ENCODE assay signal across 18 cellular contexts in genomic region chr5:157479166-157479565, GRCh38. TPM values are rescaled to one million over a fixed set of nuclear protein-coding genes. Genes with fewer than 3 reads are reported as not detected.
A peak's percentile ranks its signal among the peaks of the same experiment; 100 is the strongest.
DNase-seq lines count a peak whose midpoint lies in the region; ATAC-seq, FAIRE-seq and TF ChIP-seq lines count a peak whose summit lies in the region.
"Had no signal": no experiment of that assay in that cellular context is flagged by ENCODE, and none has a peak within 500 bp of the region (broad histone marks: within the 10 kb centered on the region; RNA-seq: fewer than 3 reads in every experiment).

No MANE protein-coding gene starts in this region.

- peaks cover 10% of the 10 kb centered on the region for H3K4me1 ChIP-seq in CD4-positive, CD25-positive, alpha-beta regulatory T cell (ENCODE audit: control insufficient read depth, insufficient read depth, low read length, poor library complexity, severe bottlenecking)
- H3K4me1 ChIP-seq in GM23338 (ENCODE audit: insufficient read depth) = peaks cover 9% of the 10 kb centered on the region
- H3K4me1 ChIP-seq in astrocyte (ENCODE audit: insufficient read depth, low read length) = peaks cover 41% of the 10 kb centered on the region

- H3K4me3 ChIP-seq in CD4-positive, CD25-positive, alpha-beta regulatory T cell (ENCODE audit: low read depth, low read length) = no peak overlapping the region
- no peak overlapping the region for H3K4me3 ChIP-seq in GM23338
- H3K4me3 ChIP-seq in astrocyte (ENCODE audit: insufficient read depth, low read depth, low read length) = no peak overlapping the region
- H3K4me3 ChIP-seq: dorsolateral prefrontal cortex, tibial nerve had no signal

- H4K20me1 ChIP-seq in GM23338 (replicated peaks; ENCODE audit: insufficient read depth) (no peaks in the 10 kb centered on the region), astrocyte (ENCODE audit: insufficient read depth, low read length) (peaks cover 44% of the 10 kb centered on the region)

- H2AFZ ChIP-seq in GM23338 (no peak overlapping the region), astrocyte (ENCODE audit: low read depth, low read length) (no peak overlapping the region)

- no peaks in the 10 kb centered on the region for H3K9me3 ChIP-seq in CD4-positive, CD25-positive, alpha-beta regulatory T cell (ENCODE audit: control insufficient read depth in 2 of 2, low read length in 2 of 2)
- H3K9me3 ChIP-seq in astrocyte (ENCODE audit: insufficient read depth, low read depth, low read length) = no peaks in the 10 kb centered on the region
- H3K9me3 ChIP-seq: tibial nerve had no signal

- peak in 1 of 3 donors; percentile 40 for DNase-seq in CD4-positive, CD25-positive, alpha-beta regulatory T cell
- DNase-seq in GM23338 (ENCODE audit: low spot score) (no peak), astrocyte (ENCODE audit: low read depth) (no peak), memory B cell (ENCODE audit: low spot score in 2 of 2) (no peak), medulla oblongata (ENCODE audit: extremely low spot score) (no peak), NCI-H82 treated with DMSO at 0.1 percent for 48 hours (lab: John Stamatoyannopoulos, UW; ENCODE audit: unreplicated experiment) (no peak), NCI-H1092 (lab: John Stamatoyannopoulos, UW) (no peak)
- DNase-seq: activated CD4-positive, alpha-beta T cell treated with anti-CD3 and anti-CD28 coated beads for 1 hour; activated effector memory CD4-positive, alpha-beta T cell treated with anti-CD3 and anti-CD28 coated beads, Interleukin-2, amount 50 U/mL, for 16 hours; DND-41; dorsolateral prefrontal cortex; HCEC 1CT; NCI-H1436; NCI-H510A; SW 1271 had no signal

- no peaks in the 10 kb centered on the region for H3K27me3 Mint-ChIP-seq in CD4-positive, CD25-positive, alpha-beta regulatory T cell
- H3K27me3 Mint-ChIP-seq in GM23338 (ENCODE audit: insufficient read depth, low read depth, poor library complexity) (no peaks in the 10 kb centered on the region), astrocyte (ENCODE audit: low read depth, unreplicated experiment) (no peaks in the 10 kb centered on the region), memory B cell (no peaks in the 10 kb centered on the region)

- H3K27ac ChIP-seq in CD4-positive, CD25-positive, alpha-beta regulatory T cell (ENCODE audit: insufficient read depth, low read length, poor library complexity, severe bottlenecking) = no peak overlapping the region
- no peak overlapping the region for H3K27ac ChIP-seq in GM23338 (ENCODE audit: low read depth)
- H3K27ac ChIP-seq in astrocyte (ENCODE audit: low read depth, low read length) = peak overlapping the region; percentile 35

- H3K79me2 ChIP-seq in GM23338 (replicated peaks; ENCODE audit: insufficient read depth) (no peaks in the 10 kb centered on the region), astrocyte (ENCODE audit: insufficient read depth, low read length) (peaks cover 17% of the 10 kb centered on the region)

- H3K9me2 ChIP-seq in GM23338 (ENCODE audit: insufficient read depth) = no peaks in the 10 kb centered on the region

- peaks cover 0 to 1% (median 0%) of the 10 kb centered on the region in 7 donors for H3K9me3 Mint-ChIP-seq in CD4-positive, CD25-positive, alpha-beta regulatory T cell
- H3K9me3 Mint-ChIP-seq in GM23338 (no peaks in the 10 kb centered on the region), astrocyte (ENCODE audit: unreplicated experiment) (no peaks in the 10 kb centered on the region), memory B cell (no peaks in the 10 kb centered on the region)

- FAIRE-seq in astrocyte (lab: Jason Lieb, UNC) = no peak

- H3K4me2 ChIP-seq in GM23338 = no peak overlapping the region
- H3K4me2 ChIP-seq in astrocyte (ENCODE audit: low read length) = no peak overlapping the region

- no peak overlapping the region for H3K4me3 Mint-ChIP-seq in CD4-positive, CD25-positive, alpha-beta regulatory T cell
- no peak overlapping the region for H3K4me3 Mint-ChIP-seq in GM23338
- H3K4me3 Mint-ChIP-seq in astrocyte (ENCODE audit: unreplicated experiment) = no peak overlapping the region
- no peak overlapping the region for H3K4me3 Mint-ChIP-seq in memory B cell

- no peaks in the 10 kb centered on the region for H3F3A ChIP-seq in GM23338 (replicated peaks; ENCODE audit: low read depth)

- peaks cover 10 to 24% (median 13%) of the 10 kb centered on the region in 4 donors for H3K4me1 Mint-ChIP-seq in CD4-positive, CD25-positive, alpha-beta regulatory T cell
- peaks cover 20% of the 10 kb centered on the region for H3K4me1 Mint-ChIP-seq in GM23338
- H3K4me1 Mint-ChIP-seq in astrocyte (ENCODE audit: low read depth, unreplicated experiment) = peaks cover 12% of the 10 kb centered on the region
- H3K4me1 Mint-ChIP-seq in memory B cell = peaks cover 45% of the 10 kb centered on the region

- no peaks in the 10 kb centered on the region for H3K27me3 ChIP-seq in CD4-positive, CD25-positive, alpha-beta regulatory T cell (ENCODE audit: control insufficient read depth, insufficient read depth, low read length)
- H3K27me3 ChIP-seq in GM23338 (ENCODE audit: insufficient read depth) (no peaks in the 10 kb centered on the region), astrocyte (ENCODE audit: insufficient read depth, low read length) (no peaks in the 10 kb centered on the region)
- H3K27me3 ChIP-seq: dorsolateral prefrontal cortex, tibial nerve had no signal

- H3K36me3 ChIP-seq in CD4-positive, CD25-positive, alpha-beta regulatory T cell (ENCODE audit: control insufficient read depth, insufficient read depth, low read length) = peaks cover 38% of the 10 kb centered on the region
- H3K36me3 ChIP-seq in GM23338 (ENCODE audit: insufficient read depth) (no peaks in the 10 kb centered on the region), astrocyte (ENCODE audit: insufficient read depth, low read length) (peaks cover 54% of the 10 kb centered on the region)

- peaks cover 23% of the 10 kb centered on the region for H3K36me3 Mint-ChIP-seq in CD4-positive, CD25-positive, alpha-beta regulatory T cell
- H3K36me3 Mint-ChIP-seq in GM23338 (ENCODE audit: low read depth) = peaks cover 9% of the 10 kb centered on the region
- peaks cover 16% of the 10 kb centered on the region for H3K36me3 Mint-ChIP-seq in astrocyte (ENCODE audit: low read depth, unreplicated experiment)
- H3K36me3 Mint-ChIP-seq in memory B cell = peaks cover 50% of the 10 kb centered on the region

- peak overlapping the region in 2 of 3 donors; percentile 14 to 35 for H3K27ac Mint-ChIP-seq in CD4-positive, CD25-positive, alpha-beta regulatory T cell
- H3K27ac Mint-ChIP-seq in GM23338 = no peak overlapping the region; the same call in 1 of the 2 replicates
- H3K27ac Mint-ChIP-seq in astrocyte (ENCODE audit: unreplicated experiment) = no peak overlapping the region
- H3K27ac Mint-ChIP-seq in memory B cell = peak overlapping the region; percentile 97

- TF ChIP-seq CTCF in GM23338 (conservative IDR thresholded peaks at IDR 0.05; ENCODE audit: low read depth in 2 of 2) (no peak), astrocyte (IDR thresholded peaks at IDR 0.05; ENCODE audit: insufficient read depth, low read depth, low read length) (no peak)

- no peak for ATAC-seq in CD4-positive, CD25-positive, alpha-beta regulatory T cell (ENCODE audit: low read depth in 2 of 2)
- ATAC-seq in GM23338 = peak; percentile 13; the same call in 2 of the 3 replicates
- ATAC-seq in memory B cell (ENCODE audit: low read depth) = no peak
- ATAC-seq in GM21529 (IDR thresholded peaks at IDR 0.05; ENCODE audit: unreplicated experiment) = no peak

- H3K9ac ChIP-seq in astrocyte (ENCODE audit: low read length) = peak overlapping the region; percentile 28

TF ChIP-seq in GM23338, 12 proteins besides CTCF, POLR2A, EP300 and RAD21 (continues in another document):
- TF ChIP-seq ZNF331 (CRISPR knock-in tag; IDR thresholded peaks at IDR 0.05; ENCODE audit: low read depth) = no peak
- TF ChIP-seq EZH2 (IDR thresholded peaks at IDR 0.05; ENCODE audit: low read depth, unreplicated experiment) = no peak
- no peak for TF ChIP-seq CREB1 (CRISPR knock-in tag; IDR thresholded peaks at IDR 0.05; ENCODE audit: low read depth)
- TF ChIP-seq JUNB (IDR thresholded peaks at IDR 0.05; ENCODE audit: unreplicated experiment) = no peak
- TF ChIP-seq ETS1 (IDR thresholded peaks at IDR 0.05) = no peak
- TF ChIP-seq STAT1 (IDR thresholded peaks at IDR 0.05; ENCODE audit: unreplicated experiment) = no peak
- TF ChIP-seq EZH2phosphoT487 (IDR thresholded peaks at IDR 0.05; ENCODE audit: unreplicated experiment) = no peak

RNA-seq across cellular contexts. Expression of gene NIPAL4, which starts 19.2 kb away (rescaled TPM):
- 1.1 TPM for total RNA-seq in CD4-positive, CD25-positive, alpha-beta regulatory T cell
- under 1 TPM in 3 of 4 donors, not detected in 1; 0.10 to 0.15 (median 0.14) TPM for polyA plus RNA-seq in CD4-positive, CD25-positive, alpha-beta regulatory T cell
- 0.21 and 0.27 TPM in 2 replicates for total RNA-seq in GM23338 (2014; rRNA removed; shearing (Covaris generic))
- 0.10 TPM in 1 of 2 replicates, not detected in the other for polyA plus RNA-seq in GM23338 (2016; fragmentation: Nextera tagmentation; extraction: Ambion mirVana)
- total RNA-seq in astrocyte = 7.1 and 10.8 TPM in 2 replicates
- total RNA-seq: pulmonary artery endothelial cell had no signal

Comparison
In these comparisons a context has a peak if more than half of its experiments do, and no peak if none do; other contexts are left out.
1. H3K27ac Mint-ChIP-seq: peak in CD4-positive, CD25-positive, alpha-beta regulatory T cell (2 of 3) and memory B cell (single experiment); none in GM23338 (single experiment) and astrocyte (single experiment).